Comparison of ENCODE assay signal across 8 cellular contexts in genomic region chr1:94854458-94855306, GRCh38. TPM values are rescaled to one million over a fixed set of nuclear protein-coding genes. Genes with fewer than 3 reads are reported as not detected.
A peak's percentile ranks its signal among the peaks of the same experiment; 100 is the strongest.
DNase-seq lines count a peak whose midpoint lies in the region; ATAC-seq, FAIRE-seq and TF ChIP-seq lines count a peak whose summit lies in the region.

No MANE protein-coding gene starts in this region.

- ATAC-seq in GM23338: peak; percentile 96

- H3K9me3 ChIP-seq in neural progenitor cell (ENCODE audit: low read depth) (no peaks in the 10 kb centered on the region), stomach smooth muscle (ENCODE audit: control insufficient read depth in 2 of 2, low read length in 2 of 2) (no peaks in the 10 kb centered on the region)

- H3K9ac ChIP-seq in neural progenitor cell: no peak overlapping the region
- H3K9ac ChIP-seq in stomach smooth muscle (ENCODE audit: low read length in 2 of 2): peak overlapping the region; percentile 70 to 71

- H2AFZ ChIP-seq in GM23338 (peak overlapping the region; percentile 87; the same call in 1 of the 2 replicates), neural progenitor cell (replicated peaks) (peak overlapping the region; percentile 93)

- peak overlapping the region; percentile 53 for H3K4me3 ChIP-seq in GM23338
- H3K4me3 ChIP-seq in neural progenitor cell: peak overlapping the region; percentile 44
- peak overlapping the region; percentile 28 to 77 for H3K4me3 ChIP-seq in stomach smooth muscle (ENCODE audit: low read length in 2 of 2)

- peak overlapping the region; percentile 84 for H3K4me2 ChIP-seq in GM23338
- peak overlapping the region; percentile 78 for H3K4me2 ChIP-seq in neural progenitor cell

- H3K9me3 Mint-ChIP-seq in GM23338: no peaks in the 10 kb centered on the region
- peaks cover 2% of the 10 kb centered on the region for H3K9me3 Mint-ChIP-seq in neural progenitor cell

- no peaks in the 10 kb centered on the region; the same call in 1 of the 2 replicates for H3K9me2 ChIP-seq in GM23338 (ENCODE audit: insufficient read depth)

- H3K79me2 ChIP-seq in GM23338 (replicated peaks; ENCODE audit: insufficient read depth): no peaks in the 10 kb centered on the region
- H3K79me2 ChIP-seq in neural progenitor cell (ENCODE audit: low read depth): no peaks in the 10 kb centered on the region

- peaks cover 6% of the 10 kb centered on the region for H3K4me1 ChIP-seq in GM23338 (ENCODE audit: insufficient read depth)
- H3K4me1 ChIP-seq in neural progenitor cell: peaks cover 14% of the 10 kb centered on the region
- H3K4me1 ChIP-seq in stomach smooth muscle (ENCODE audit: control insufficient read depth, insufficient read depth, low read length): peaks cover 13% of the 10 kb centered on the region

- H3K36me3 Mint-ChIP-seq in GM23338 (ENCODE audit: low read depth): no peaks in the 10 kb centered on the region
- H3K36me3 Mint-ChIP-seq in neural progenitor cell: peaks cover 2% of the 10 kb centered on the region

- no peak for FAIRE-seq in frontal cortex (lab: Jason Lieb, UNC)

- H3F3A ChIP-seq in GM23338 (replicated peaks; ENCODE audit: low read depth) (no peaks in the 10 kb centered on the region), neural progenitor cell (ENCODE audit: low read depth) (no peaks in the 10 kb centered on the region)

- H3K27me3 Mint-ChIP-seq in GM23338 (ENCODE audit: insufficient read depth, low read depth, poor library complexity): no peaks in the 10 kb centered on the region
- H3K27me3 Mint-ChIP-seq in neural progenitor cell (ENCODE audit: insufficient read depth, low read depth): peaks cover 3% of the 10 kb centered on the region

- DNase-seq in EH (ENCODE audit: low read depth): peak; percentile 91
- peak; percentile 96 for DNase-seq in GM23338 (ENCODE audit: low spot score)
- DNase-seq in Kasumi-1 (lab: John Stamatoyannopoulos, UW): peak; percentile 84 to 89
- peak; percentile 94 for DNase-seq in RKO (ENCODE audit: low spot score)
- DNase-seq in activated T-helper 9 cell treated with anti-CD3 and anti-CD28 coated beads, Interleukin-2, amount 50 U/mL, for 16 hours (ENCODE audit: low read depth): peak; percentile 51
- DNase-seq in frontal cortex (ENCODE audit: low spot score in 2 of 2): peak; percentile 70 to 84
- peak; percentile 93 for DNase-seq in neural progenitor cell (ENCODE audit: low spot score)

- H3K36me3 ChIP-seq in GM23338 (ENCODE audit: insufficient read depth): no peaks in the 10 kb centered on the region
- no peaks in the 10 kb centered on the region for H3K36me3 ChIP-seq in neural progenitor cell
- no peaks in the 10 kb centered on the region for H3K36me3 ChIP-seq in stomach smooth muscle (ENCODE audit: control insufficient read depth in 2 of 2, insufficient read depth in 2 of 2, low read length in 2 of 2)

- H4K20me1 ChIP-seq in GM23338 (replicated peaks; ENCODE audit: insufficient read depth) (no peaks in the 10 kb centered on the region), neural progenitor cell (ENCODE audit: low read depth) (no peaks in the 10 kb centered on the region)

- H3K27me3 ChIP-seq in GM23338 (ENCODE audit: insufficient read depth) (no peaks in the 10 kb centered on the region), neural progenitor cell (peaks cover 10% of the 10 kb centered on the region), stomach smooth muscle (ENCODE audit: control insufficient read depth in 1 of 2, insufficient read depth in 2 of 2, low read length in 2 of 2) (no peaks in the 10 kb centered on the region)

- H3K27ac ChIP-seq in GM23338 (ENCODE audit: low read depth) (no peak overlapping the region), neural progenitor cell (no peak overlapping the region), stomach smooth muscle (ENCODE audit: low read length) (peak overlapping the region; percentile 82)

- H3K4me3 Mint-ChIP-seq in GM23338: no peak overlapping the region
- no peak overlapping the region for H3K4me3 Mint-ChIP-seq in neural progenitor cell

- peak; percentile 85 to 98 for TF ChIP-seq CTCF in GM23338 (conservative IDR thresholded peaks at IDR 0.05; ENCODE audit: low read depth in 2 of 2)
- peak; percentile 87 for TF ChIP-seq CTCF in neural progenitor cell (IDR thresholded peaks at IDR 0.05)

- H3K4me1 Mint-ChIP-seq in GM23338: peaks cover 3% of the 10 kb centered on the region; the same call in 2 of the 3 replicates
- H3K4me1 Mint-ChIP-seq in neural progenitor cell: peaks cover 3% of the 10 kb centered on the region

- H3K27ac Mint-ChIP-seq in GM23338 (no peak overlapping the region), neural progenitor cell (no peak overlapping the region)

TF ChIP-seq in GM23338, 12 proteins besides CTCF, POLR2A, EP300 and RAD21:
- TF ChIP-seq POLR2AphosphoS5 (IDR thresholded peaks at IDR 0.05; ENCODE audit: low read depth): no peak
- TF ChIP-seq JUNB (IDR thresholded peaks at IDR 0.05; ENCODE audit: unreplicated experiment): no peak
- no peak for TF ChIP-seq EZH2phosphoT487 (IDR thresholded peaks at IDR 0.05; ENCODE audit: unreplicated experiment)
- TF ChIP-seq CREB1 (CRISPR knock-in tag; IDR thresholded peaks at IDR 0.05; ENCODE audit: low read depth): 0 out of 2 replicates have a peak, but pooled peaks have one; percentile 32

RNA-seq across cellular contexts. Expression of gene SLC44A3, which starts 34.5 kb away (rescaled TPM):
- 2.9 and 6.8 TPM in 2 replicates for total RNA-seq in GM23338 (2014; rRNA removed; shearing (Covaris generic))
- 4.0 and 4.5 TPM in 2 replicates for polyA plus RNA-seq in GM23338 (2016; fragmentation: Nextera tagmentation; extraction: Ambion mirVana)
- total RNA-seq in frontal cortex (1.2 TPM), neural progenitor cell (ENCODE audit: low replicate concordance) (0.25 and 1.7 TPM in 2 replicates)
